ENCODE assay signal across 16 cellular contexts in the genomic region with DNA sequence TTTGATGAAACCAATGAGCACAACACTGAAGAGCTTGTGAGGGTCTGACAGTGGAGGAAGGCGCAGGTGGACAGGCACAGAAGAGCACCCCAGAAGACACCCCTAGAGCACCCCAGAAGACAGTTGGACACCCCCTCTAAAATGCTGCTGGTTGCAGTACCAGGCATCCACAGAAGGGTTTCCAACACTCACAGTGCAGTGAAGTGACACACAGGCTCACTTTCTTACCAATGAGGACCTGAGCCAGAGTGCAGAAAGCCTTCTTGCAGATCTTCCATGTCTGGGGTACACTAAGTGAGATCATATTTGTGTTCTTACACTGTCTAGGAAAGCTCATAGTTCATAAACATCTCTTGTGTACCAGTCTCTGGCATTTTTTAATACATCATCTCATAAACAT. TPM values are rescaled to one million over a fixed set of nuclear protein-coding genes. Genes with fewer than 3 reads are reported as not detected.
DNase-seq lines count a peak whose midpoint lies in the region; ATAC-seq, FAIRE-seq and TF ChIP-seq lines count a peak whose summit lies in the region.
"Had no signal": no experiment of that assay in that cellular context is flagged by ENCODE, and none has a peak within 500 bp of the region (broad histone marks: within the 10 kb centered on the region; RNA-seq: fewer than 3 reads in every experiment).

No MANE protein-coding gene starts in this region.

- intact Hi-C loops in activated CD4-positive, alpha-beta T cell treated with anti-CD3 and anti-CD28 coated beads for 36 hours (cut with DNase I, micrococcal nuclease) = loop anchor here in 1 of 2 experiments (5.0 kb wide), 1 partner anchor 580 kb away; no protein-coding TSS in a partner anchor

- H3K36me3 ChIP-seq in osteoblast (ENCODE audit: insufficient read depth, low read length) = no peaks in the 10 kb centered on the region

- DNase-seq in activated CD4-positive, alpha-beta T cell treated with anti-CD3 and anti-CD28 coated beads for 36 hours = no peak
- DNase-seq in activated CD4-positive, alpha-beta T cell treated with anti-CD3 and anti-CD28 coated beads, Interleukin-2, amount 50 U/mL, for 1 hour = no peak
- no peak for DNase-seq in RWPE1 (ENCODE audit: low spot score)
- DNase-seq in caudate nucleus (lab: John Stamatoyannopoulos, UW) = no peak
- no peak for DNase-seq in osteoblast (ENCODE audit: insufficient read length, low spot score, missing footprints)
- no peak for DNase-seq in GM12891 (ENCODE audit: insufficient read length, low spot score)
- DNase-seq: 8988T; effector CD4-positive, alpha-beta T cell; NCI-H1048; stimulated activated CD4-positive, alpha-beta T cell treated with anti-CD3 and anti-CD28 coated beads, Interleukin-4, amount 100 ng/mL, for 1 hour had no signal

- H3K27ac ChIP-seq in RWPE1 (peak overlapping the region; percentile 90), caudate nucleus (ENCODE audit: low read depth, low read length) (peak overlapping the region; percentile 97), osteoblast (ENCODE audit: low read depth, low read length) (peak overlapping the region; percentile 91)

- peak overlapping the region; percentile 69 for H3K27ac Mint-ChIP-seq in activated CD4-positive, alpha-beta T cell treated with anti-CD3 and anti-CD28 coated beads for 36 hours

- no peak overlapping the region for H3K4me3 Mint-ChIP-seq in activated CD4-positive, alpha-beta T cell treated with anti-CD3 and anti-CD28 coated beads for 36 hours
- H3K4me3 Mint-ChIP-seq: brain, CD14-positive monocyte had no signal

- TF ChIP-seq CTCF in RWPE1 (conservative IDR thresholded peaks at IDR 0.05; ENCODE audit: low read depth) (no peak), osteoblast (IDR thresholded peaks at IDR 0.05; ENCODE audit: extremely low read depth, low read depth, low read length) (peak; percentile 8)

- no peaks in the 10 kb centered on the region for H3K9me3 Mint-ChIP-seq in activated CD4-positive, alpha-beta T cell treated with anti-CD3 and anti-CD28 coated beads for 36 hours (ENCODE audit: low read depth)
- H3K9me3 Mint-ChIP-seq: brain, CD14-positive monocyte had no signal

- no peaks in the 10 kb centered on the region for H4K20me1 ChIP-seq in osteoblast (ENCODE audit: insufficient read depth, low read length)

- no peak for TF ChIP-seq POLR2A in GM12891 (IDR thresholded peaks at IDR 0.05; ENCODE audit: low read depth, low read length)

- H2AFZ ChIP-seq in osteoblast (ENCODE audit: low read length) = peak overlapping the region; percentile 22

- POLR2A ChIA-PET in activated CD4-positive, alpha-beta T cell treated with anti-CD3 and anti-CD28 coated beads for 36 hours (lab: Charles Lee) = interaction anchor here (0.6 to 0.7 kb wide), 2 partner anchors 44 to 50 kb away, joined by 3 read pairs; no protein-coding TSS in a partner anchor
- POLR2A ChIA-PET in RWPE1 (lab: Yijun Ruan, JAX; ENCODE audit: low non-redundant PET) = no interaction called here

- CTCF ChIA-PET in activated CD4-positive, alpha-beta T cell treated with anti-CD3 and anti-CD28 coated beads for 36 hours (lab: Charles Lee) = interaction anchor here (1.2 to 4.0 kb wide), 8 partner anchors 11 to 622 kb away, joined by 3 to 29 read pairs (median 7); no protein-coding TSS in a partner anchor
- CTCF ChIA-PET in RWPE1 (lab: Yijun Ruan, JAX) = interaction anchor here (0.7 kb wide), 1 partner anchor 458 kb away, joined by 3 read pairs; no protein-coding TSS in a partner anchor

- no peak for FAIRE-seq in GM12891 (lab: Jason Lieb, UNC)

- no peaks in the 10 kb centered on the region for H3K9me3 ChIP-seq in osteoblast (ENCODE audit: low read depth, low read length)

- ATAC-seq in activated CD4-positive, alpha-beta T cell treated with anti-CD3 and anti-CD28 coated beads for 36 hours = no peak
- ATAC-seq in GM21367 (IDR thresholded peaks at IDR 0.05; ENCODE audit: unreplicated experiment) = no peak
- no peak for ATAC-seq in HG03342 (IDR thresholded peaks at IDR 0.05; ENCODE audit: unreplicated experiment)
- ATAC-seq: right cardiac atrium had no signal

- no peaks in the 10 kb centered on the region for H3K27me3 Mint-ChIP-seq in activated CD4-positive, alpha-beta T cell treated with anti-CD3 and anti-CD28 coated beads for 36 hours
- H3K27me3 Mint-ChIP-seq: brain had no signal

- H3K4me3 ChIP-seq in osteoblast (ENCODE audit: insufficient read depth, low read length) = no peak overlapping the region
- H3K4me3 ChIP-seq: lung had no signal

- no peaks in the 10 kb centered on the region for H3K27me3 ChIP-seq in osteoblast (ENCODE audit: insufficient read depth, low read length)

- no peaks in the 10 kb centered on the region for H3K79me2 ChIP-seq in osteoblast (ENCODE audit: insufficient read depth, low read length)

- peaks cover 90% of the 10 kb centered on the region for H3K4me1 ChIP-seq in osteoblast (ENCODE audit: insufficient read depth, low read length)

- no peaks in the 10 kb centered on the region for H3K36me3 Mint-ChIP-seq in activated CD4-positive, alpha-beta T cell treated with anti-CD3 and anti-CD28 coated beads for 36 hours (ENCODE audit: low read depth)

- H3K4me2 ChIP-seq in osteoblast (ENCODE audit: insufficient read depth, low read length) = peak overlapping the region; percentile 58

- H3K4me1 Mint-ChIP-seq in activated CD4-positive, alpha-beta T cell treated with anti-CD3 and anti-CD28 coated beads for 36 hours = peaks cover 70% of the 10 kb centered on the region

TF ChIP-seq in GM12891, 5 proteins besides CTCF, POLR2A, EP300 and RAD21:
- TF ChIP-seq PAX5 (IDR thresholded peaks at IDR 0.05; ENCODE audit: insufficient read depth, low read length, severe bottlenecking) (no peak), POLR2AphosphoS5 (IDR thresholded peaks at IDR 0.05; ENCODE audit: low read depth, low read length) (no peak), TAF1 (IDR thresholded peaks at IDR 0.05; ENCODE audit: low read depth, low read length) (no peak), POU2F2 (IDR thresholded peaks at IDR 0.05; ENCODE audit: low read depth, low read length) (no peak), SPI1 (IDR thresholded peaks at IDR 0.05; ENCODE audit: low read depth, low read length) (no peak)
TF ChIP-seq in GM12891: peak in this region for 0.

RNA-seq across cellular contexts. Expression of a gene that starts 27.6 kb away (rescaled TPM):
- 100 to 1,000 TPM; 163 to 215 TPM for total RNA-seq in activated CD4-positive, alpha-beta T cell treated with anti-CD3 and anti-CD28 coated beads for 36 hours
- 157 and 194 TPM in 2 replicates for total RNA-seq in osteoblast
- polyA plus RNA-seq in GM12891 (2012; ENCODE audit: low read depth, missing spikeins) = 114 TPM
